Comparison of ENCODE assay signal across 1 cellular context in genomic region chr18:9348766-9349165, GRCh38.
TF ChIP-seq lines count a peak whose summit lies in the region.

No MANE protein-coding gene starts in this region.

TF ChIP-seq in HCT116, 20 proteins besides CTCF, POLR2A, EP300 and RAD21 (continued from another document):
- TF ChIP-seq YY1 (IDR thresholded peaks at IDR 0.05; ENCODE audit: extremely low read depth, insufficient replicate concordance, low read depth, low read length) (no peak), MAX (IDR thresholded peaks at IDR 0.05) (no peak), SP1 (IDR thresholded peaks at IDR 0.05; ENCODE audit: low read depth) (no peak; the same call in 1 of the 2 replicates), ZNF274 (IDR thresholded peaks at IDR 0.05; ENCODE audit: low read depth, low read length) (no peak), TCF7L2 (IDR thresholded peaks at IDR 0.05; ENCODE audit: borderline replicate concordance, extremely low read depth, insufficient read depth, insufficient read length) (no peak), JUND (IDR thresholded peaks at IDR 0.05) (no peak)
